ENCODE assay signal across 19 cellular contexts in the genomic region with DNA sequence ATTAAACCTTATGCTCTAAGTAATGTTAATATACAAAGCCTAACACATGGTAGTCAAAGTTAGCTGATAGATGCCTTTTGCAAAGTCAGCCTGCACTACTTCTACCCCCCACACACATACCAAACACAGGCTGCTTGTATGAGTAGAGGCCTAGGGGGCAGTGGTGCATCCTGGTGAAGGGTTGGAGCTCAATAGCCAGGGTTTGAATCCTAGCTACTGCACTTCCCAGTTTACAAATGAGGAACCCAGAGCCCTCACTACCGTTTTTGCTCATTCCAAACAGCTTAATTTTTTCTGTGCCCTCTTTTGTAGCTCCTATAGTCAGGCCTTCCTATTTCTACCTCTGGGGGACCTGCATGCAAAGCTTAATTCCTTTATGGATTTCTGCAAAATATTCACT. TPM values are rescaled to one million over a fixed set of nuclear protein-coding genes. Genes with fewer than 3 reads are reported as not detected.
A peak's percentile ranks its signal among the peaks of the same experiment; 100 is the strongest.
DNase-seq lines count a peak whose midpoint lies in the region; ATAC-seq and TF ChIP-seq lines count a peak whose summit lies in the region.
"Had no signal": no experiment of that assay in that cellular context is flagged by ENCODE, and none has a peak within 500 bp of the region (broad histone marks: within the 10 kb centered on the region; RNA-seq: fewer than 3 reads in every experiment).

No MANE protein-coding gene starts in this region.

- H3K79me2 ChIP-seq in GM23338 (replicated peaks; ENCODE audit: insufficient read depth), result no peaks in the 10 kb centered on the region

- ATAC-seq in GM23338 (peak; percentile 94), WTC11 (peak; percentile 93), right cardiac atrium (no peak)
- ATAC-seq: activated CD8-positive, alpha-beta T cell treated with anti-CD3 and anti-CD28 coated beads for 36 hours had no signal

- intact Hi-C loops in right cardiac atrium (cut with DNase I), result no loop called here

- no peaks in the 10 kb centered on the region for H4K20me1 ChIP-seq in GM23338 (replicated peaks; ENCODE audit: insufficient read depth)

- H3K9me3 Mint-ChIP-seq in GM23338 (no peaks in the 10 kb centered on the region), WTC11 (no peaks in the 10 kb centered on the region), nephron progenitor cell (no peaks in the 10 kb centered on the region)
- H3K9me3 Mint-ChIP-seq: activated CD8-positive, alpha-beta T cell treated with anti-CD3 and anti-CD28 coated beads for 36 hours; activated T-cell treated with anti-CD3 and anti-CD28 coated beads, Interleukin-2, amount 50 U/mL, for 24 hours; central memory CD8-positive, alpha-beta T cell; T-helper 1 cell treated with Interleukin-12 subunit alpha and Interleukin-12 subunit beta and Interleukin-4 antibody, amounts not matched to agents 30 μg/mL and 1 μg/mL, for 36 hours had no signal

- H2AFZ ChIP-seq in GM23338, result peak overlapping the region; percentile 75; the same call in 1 of the 2 replicates

- POLR2A ChIA-PET in WTC11 (lab: Charles Lee), result interaction anchor here (1.0 kb wide), 1 partner anchor 9 kb away, joined by 3 read pairs; no protein-coding TSS in a partner anchor

- TF ChIP-seq CTCF in GM23338 (conservative IDR thresholded peaks at IDR 0.05; ENCODE audit: low read depth in 2 of 2), result peak; percentile 50 to 67
- TF ChIP-seq CTCF in WTC11 (IDR thresholded peaks at IDR 0.05), result no peak
- TF ChIP-seq CTCF in nephron progenitor cell (IDR thresholded peaks at IDR 0.05), result no peak

- no peaks in the 10 kb centered on the region for H3F3A ChIP-seq in GM23338 (replicated peaks; ENCODE audit: low read depth)

- no peaks in the 10 kb centered on the region for H3K9me3 ChIP-seq in right cardiac atrium (ENCODE audit: control insufficient read depth, low read length)
- H3K9me3 ChIP-seq: MG63 had no signal

- DNase-seq in GM23338 (ENCODE audit: low spot score), result peak; percentile 69
- peak; percentile 22 for DNase-seq in MV-4-11 (lab: John Stamatoyannopoulos, UW)
- peak; percentile 34 for DNase-seq in WTC11 (ENCODE audit: low spot score)
- peak; percentile 55 for DNase-seq in medulla oblongata (ENCODE audit: extremely low spot score)
- DNase-seq in nephron progenitor cell, result no peak
- DNase-seq in stimulated activated CD4-positive, alpha-beta T cell treated with anti-CD3 and anti-CD28 coated beads, Interleukin-2, amount 100 ng/mL, for 48 hours, result no peak
- DNase-seq in stimulated activated CD4-positive, alpha-beta T cell treated with anti-CD3 and anti-CD28 coated beads, Interleukin-15, amount 100 ng/mL, for 24 hours, result no peak
- DNase-seq in right cardiac atrium, result no peak
- DNase-seq: activated CD8-positive, alpha-beta T cell treated with anti-CD3 and anti-CD28 coated beads for 36 hours; activated naive CD4-positive, alpha-beta T cell treated with Interleukin-2 at 50 U/mL for 16 hours; activated T-cell treated with anti-CD3 and anti-CD28 coated beads, Interleukin-2, amount 50 U/mL, for 24 hours; EL; MG63; NCI-H1930; NCI-H446 treated with DMSO at 0.1 percent for 48 hours; SHP77 had no signal

- H3K4me3 Mint-ChIP-seq in GM23338 (no peak overlapping the region), WTC11 (no peak overlapping the region), nephron progenitor cell (no peak overlapping the region)
- H3K4me3 Mint-ChIP-seq: activated CD8-positive, alpha-beta T cell treated with anti-CD3 and anti-CD28 coated beads for 36 hours; activated T-cell treated with anti-CD3 and anti-CD28 coated beads, Interleukin-2, amount 50 U/mL, for 24 hours; central memory CD8-positive, alpha-beta T cell; T-helper 1 cell treated with Interleukin-12 subunit alpha and Interleukin-12 subunit beta and Interleukin-4 antibody, amounts not matched to agents 30 μg/mL and 1 μg/mL, for 36 hours had no signal

- no peak overlapping the region for H3K4me2 ChIP-seq in GM23338

- H3K27ac ChIP-seq in GM23338 (ENCODE audit: low read depth) (no peak overlapping the region), right cardiac atrium (ENCODE audit: low read length) (no peak overlapping the region)

- H3K9me2 ChIP-seq in GM23338 (ENCODE audit: insufficient read depth), result peaks cover 16% of the 10 kb centered on the region

- WGBS in right cardiac atrium, result 17% methylated on average over 1 of the region's 1 CpG

- H3K4me1 Mint-ChIP-seq in GM23338 (peaks cover 26% of the 10 kb centered on the region), WTC11 (peaks cover 23% of the 10 kb centered on the region), nephron progenitor cell (peaks cover under 1% of the 10 kb centered on the region)
- H3K4me1 Mint-ChIP-seq: central memory CD8-positive, alpha-beta T cell had no signal

- no peaks in the 10 kb centered on the region for H3K36me3 ChIP-seq in GM23338 (ENCODE audit: insufficient read depth)
- H3K36me3 ChIP-seq: MG63 had no signal

- no peak overlapping the region for H3K27ac Mint-ChIP-seq in GM23338
- no peak overlapping the region for H3K27ac Mint-ChIP-seq in WTC11
- no peak overlapping the region for H3K27ac Mint-ChIP-seq in nephron progenitor cell
- H3K27ac Mint-ChIP-seq: activated CD8-positive, alpha-beta T cell treated with anti-CD3 and anti-CD28 coated beads for 36 hours; activated T-cell treated with anti-CD3 and anti-CD28 coated beads, Interleukin-2, amount 50 U/mL, for 24 hours; T-helper 1 cell treated with Interleukin-12 subunit alpha and Interleukin-12 subunit beta and Interleukin-4 antibody, amounts not matched to agents 30 μg/mL and 1 μg/mL, for 36 hours had no signal

- CTCF ChIA-PET in WTC11 (lab: Charles Lee), result interaction anchor here (0.6 to 4.1 kb wide), 20 partner anchors 9 to 177 kb away, joined by 3 to 73 read pairs (median 4); partner anchors contain the start of genes CALB2 and HYDIN

- H3K27me3 ChIP-seq in GM23338 (ENCODE audit: insufficient read depth), result no peaks in the 10 kb centered on the region
- no peaks in the 10 kb centered on the region for H3K27me3 ChIP-seq in right cardiac atrium (ENCODE audit: control insufficient read depth, insufficient read depth)
- H3K27me3 ChIP-seq: MG63 had no signal

- H3K36me3 Mint-ChIP-seq in GM23338 (ENCODE audit: low read depth) (no peaks in the 10 kb centered on the region), WTC11 (no peaks in the 10 kb centered on the region), nephron progenitor cell (ENCODE audit: low read depth) (no peaks in the 10 kb centered on the region)

- no peak overlapping the region for H3K4me3 ChIP-seq in GM23338
- H3K4me3 ChIP-seq in right cardiac atrium (ENCODE audit: low read length), result no peak overlapping the region
- H3K4me3 ChIP-seq: MG63 had no signal

- H3K4me1 ChIP-seq in GM23338 (ENCODE audit: insufficient read depth) (peaks cover 22% of the 10 kb centered on the region), right cardiac atrium (ENCODE audit: control insufficient read depth, insufficient read depth, low read length) (no peaks in the 10 kb centered on the region)

- H3K27me3 Mint-ChIP-seq in GM23338 (ENCODE audit: insufficient read depth, low read depth, poor library complexity) (no peaks in the 10 kb centered on the region), WTC11 (ENCODE audit: low read depth) (no peaks in the 10 kb centered on the region), nephron progenitor cell (ENCODE audit: low read depth, poor library complexity) (peaks cover 4% of the 10 kb centered on the region)
- H3K27me3 Mint-ChIP-seq: activated CD8-positive, alpha-beta T cell treated with anti-CD3 and anti-CD28 coated beads for 36 hours had no signal

TF ChIP-seq in GM23338, 12 proteins besides CTCF, POLR2A, EP300 and RAD21 (continues in another document):
- TF ChIP-seq, protein P1, sequence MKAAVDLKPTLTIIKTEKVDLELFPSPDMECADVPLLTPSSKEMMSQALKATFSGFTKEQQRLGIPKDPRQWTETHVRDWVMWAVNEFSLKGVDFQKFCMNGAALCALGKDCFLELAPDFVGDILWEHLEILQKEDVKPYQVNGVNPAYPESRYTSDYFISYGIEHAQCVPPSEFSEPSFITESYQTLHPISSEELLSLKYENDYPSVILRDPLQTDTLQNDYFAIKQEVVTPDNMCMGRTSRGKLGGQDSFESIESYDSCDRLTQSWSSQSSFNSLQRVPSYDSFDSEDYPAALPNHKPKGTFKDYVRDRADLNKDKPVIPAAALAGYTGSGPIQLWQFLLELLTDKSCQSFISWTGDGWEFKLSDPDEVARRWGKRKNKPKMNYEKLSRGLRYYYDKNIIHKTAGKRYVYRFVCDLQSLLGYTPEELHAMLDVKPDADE (IDR thresholded peaks at IDR 0.05), result no peak
- TF ChIP-seq ZNF331 (CRISPR knock-in tag; IDR thresholded peaks at IDR 0.05; ENCODE audit: low read depth) (no peak), STAT1 (IDR thresholded peaks at IDR 0.05; ENCODE audit: unreplicated experiment) (no peak)

TF ChIP-seq in WTC11, 78 proteins besides CTCF, POLR2A, EP300 and RAD21 (continues in another document):
- TF ChIP-seq ZNF423 (CRISPR knock-in tag; IDR thresholded peaks at IDR 0.05) (no peak), GABPB1 (CRISPR knock-in tag; IDR thresholded peaks at IDR 0.05) (no peak), E2F4 (CRISPR knock-in tag; IDR thresholded peaks at IDR 0.05; ENCODE audit: borderline replicate concordance, low read depth) (no peak), TEAD1 (CRISPR knock-in tag; IDR thresholded peaks at IDR 0.05) (no peak), JAZF1 (CRISPR knock-in tag; IDR thresholded peaks at IDR 0.05) (no peak)

RNA-seq across cellular contexts. Expression of gene HYDIN, which starts 18.9 kb away (rescaled TPM):
- total RNA-seq in GM23338 (2014; rRNA removed; shearing (Covaris generic)), result 5.1 and 7.7 TPM in 2 replicates
- polyA plus RNA-seq in GM23338 (2016; fragmentation: Nextera tagmentation; extraction: Ambion mirVana) (1.8 and 3.1 TPM in 2 replicates), right cardiac atrium (0.57 TPM)
- total RNA-seq in WTC11 (2021) (2.6 to 3.3 TPM (median 3.0 TPM) in 3 replicates), right cardiac atrium (1 to 10 TPM; 1.5 to 2.3 (median 2.1) TPM)
- total RNA-seq: activated CD8-positive, alpha-beta T cell treated with anti-CD3 and anti-CD28 coated beads for 36 hours; glomerular endothelial cell had no signal

RNA-seq across cellular contexts. Expression of gene CMTR2, which starts 39.8 kb away (rescaled TPM):
- total RNA-seq in GM23338 (2014; rRNA removed; shearing (Covaris generic)), result 19.0 and 30.2 TPM in 2 replicates
- polyA plus RNA-seq in GM23338 (2016; fragmentation: Nextera tagmentation; extraction: Ambion mirVana), result 4.5 and 6.0 TPM in 2 replicates
- total RNA-seq in WTC11 (2021), result 8.7 to 13.4 TPM (median 10.9 TPM) in 3 replicates
- 10 to 100 TPM; 11.2 to 12.6 (median 12.3) TPM for total RNA-seq in right cardiac atrium
- polyA plus RNA-seq in right cardiac atrium, result 4.0 TPM

Comparison
In these comparisons a context has a peak if more than half of its experiments do, and no peak if none do; other contexts are left out.
1. ATAC-seq: peak in GM23338 (single experiment) and WTC11 (single experiment); none in right cardiac atrium (0 of 2).
2. DNase-seq: peak in GM23338 (single experiment), MV-4-11 (single experiment), WTC11 (single experiment) and medulla oblongata (single experiment); none in nephron progenitor cell (single experiment), stimulated activated CD4-positive, alpha-beta T cell treated with anti-CD3 and anti-CD28 coated beads, Interleukin-2, amount 100 ng/mL, for 48 hours (0 of 2), stimulated activated CD4-positive, alpha-beta T cell treated with anti-CD3 and anti-CD28 coated beads, Interleukin-15, amount 100 ng/mL, for 24 hours (single experiment) and right cardiac atrium (0 of 3).
3. CTCF ChIP-seq: peak in GM23338 (2 of 2); none in WTC11 (single experiment) and nephron progenitor cell (single experiment).